In genomic region chr5:179805070-179805528, GRCh38 we compare ENCODE assay signal across 8 cellular contexts. TPM values are rescaled to one million over a fixed set of nuclear protein-coding genes. Genes with fewer than 3 reads are reported as not detected.
A peak's percentile ranks its signal among the peaks of the same experiment; 100 is the strongest.
DNase-seq lines count a peak whose midpoint lies in the region; ATAC-seq and TF ChIP-seq lines count a peak whose summit lies in the region.

No MANE protein-coding gene starts in this region.

- no peaks in the 10 kb centered on the region for H3K36me3 ChIP-seq in body of pancreas (replicated peaks in 1 of 2; ENCODE audit: insufficient read depth in 1 of 2, low read depth in 2 of 2)
- peaks cover 0 to 15% (median under 1%) of the 10 kb centered on the region in 3 donors for H3K36me3 ChIP-seq in tibial nerve

- H3K27me3 Mint-ChIP-seq in activated T-cell treated with anti-CD3 and anti-CD28 coated beads, Interleukin-2, amount 50 U/mL, for 24 hours, result no peaks in the 10 kb centered on the region

- H3K27me3 ChIP-seq in body of pancreas (no peaks in the 10 kb centered on the region), tibial nerve (no peaks in the 10 kb centered on the region)

- in situ Hi-C loops in GM13976 (cut with MboI; ENCODE audit: low sequenced_read_pairs, unreplicated experiment), result no loop called here

- H3K4me1 Mint-ChIP-seq in activated T-cell treated with anti-CD3 and anti-CD28 coated beads, Interleukin-2, amount 50 U/mL, for 24 hours (ENCODE audit: low read depth), result peaks cover 39% of the 10 kb centered on the region

- peak overlapping the region in 1 of 2 donors; percentile 72 for H3K4me3 ChIP-seq in body of pancreas
- H3K4me3 ChIP-seq in tibial nerve, result peak overlapping the region; percentile 62 to 87 (median 84)

- peaks cover 7% of the 10 kb centered on the region for H3K36me3 Mint-ChIP-seq in activated T-cell treated with anti-CD3 and anti-CD28 coated beads, Interleukin-2, amount 50 U/mL, for 24 hours (ENCODE audit: low read depth)

- ATAC-seq in body of pancreas (peak; percentile 2), left lobe of liver (peak; percentile 48)

- H3K9me3 Mint-ChIP-seq in activated T-cell treated with anti-CD3 and anti-CD28 coated beads, Interleukin-2, amount 50 U/mL, for 24 hours, result no peaks in the 10 kb centered on the region

- peak in 1 of 3 donors; percentile 5 for TF ChIP-seq POLR2A in body of pancreas (IDR thresholded peaks at IDR 0.05)
- TF ChIP-seq POLR2A in tibial nerve (IDR thresholded peaks at IDR 0.05), result no peak

- H3K4me3 Mint-ChIP-seq in activated T-cell treated with anti-CD3 and anti-CD28 coated beads, Interleukin-2, amount 50 U/mL, for 24 hours, result peak overlapping the region; percentile 83

- H3K9me3 ChIP-seq in body of pancreas, result no peaks in the 10 kb centered on the region
- no peaks in the 10 kb centered on the region for H3K9me3 ChIP-seq in tibial nerve

- H3K4me1 ChIP-seq in body of pancreas (peaks cover 52% of the 10 kb centered on the region), tibial nerve (peaks cover 0 to 54% (median 43%) of the 10 kb centered on the region in 4 donors)

- no peak for DNase-seq in activated T-cell treated with anti-CD3 and anti-CD28 coated beads, Interleukin-2, amount 50 U/mL, for 24 hours
- DNase-seq in activated T-cell treated with anti-CD3 and anti-CD28 coated beads for 4 hours (no peak), body of pancreas (peak in 2 of 4 donors; percentile 39 to 52), left lobe of liver (ENCODE audit: low spot score) (peak; percentile 90), tibial nerve (ENCODE audit: low spot score in 2 of 2) (no peak), NCI-H2196 (lab: John Stamatoyannopoulos, UW; ENCODE audit: unreplicated experiment) (no peak), GM13976 (ENCODE audit: low spot score) (no peak)
- DNase-seq in stimulated activated naive CD4-positive, alpha-beta T cell treated with Interleukin-2 at 50 U/mL for 16 hours (lab: John Stamatoyannopoulos, UW), result no peak

- peak overlapping the region; percentile 81 for H3K27ac Mint-ChIP-seq in activated T-cell treated with anti-CD3 and anti-CD28 coated beads, Interleukin-2, amount 50 U/mL, for 24 hours

- peak overlapping the region; percentile 85 to 95 (median 91) for H3K27ac ChIP-seq in body of pancreas
- peak overlapping the region; percentile 87 to 99 (median 98) for H3K27ac ChIP-seq in tibial nerve

- no peak for TF ChIP-seq EP300 in tibial nerve (IDR thresholded peaks at IDR 0.05)

- 13 to 20% methylated on average over 8 to 9 of the region's 9 CpGs for WGBS in body of pancreas, 2 donors
- 37 to 46% methylated on average over 8 to 9 of the region's 9 CpGs for WGBS in tibial nerve, 2 donors

- intact Hi-C loops in body of pancreas (cut with DNase I), result loop anchor here (10.0 kb wide), 1 partner anchor 100 kb away; the partner anchor contains the start of gene TBC1D9B

- TF ChIP-seq CTCF in body of pancreas (IDR thresholded peaks at IDR 0.05) (no peak), tibial nerve (IDR thresholded peaks at IDR 0.05) (no peak), GM13976 (IDR thresholded peaks at IDR 0.05; ENCODE audit: borderline replicate concordance, control extremely low read depth, extremely low read depth, insufficient read depth, missing control alignments) (no peak)

RNA-seq across cellular contexts. Expression of gene MGAT4B, which starts 1.6 kb away (rescaled TPM):
- total RNA-seq in body of pancreas (10 to 100 TPM; 89.0 to 90.0 TPM), left lobe of liver (192 TPM), tibial nerve (100 to 1,000 TPM in 1 of 4 donors, 10 to 100 TPM in 3; 52.7 to 153 (median 91.0) TPM)

RNA-seq across cellular contexts. Expression of gene LTC4S, which starts 11.3 kb away (rescaled TPM):
- 10 to 100 TPM; 10.6 to 16.2 TPM for total RNA-seq in body of pancreas
- total RNA-seq in left lobe of liver, result 2.6 TPM
- 10 to 100 TPM in 2 of 4 donors, 1 to 10 TPM in 2; 7.6 to 38.6 (median 18.4) TPM for total RNA-seq in tibial nerve

RNA-seq across cellular contexts. Expression of gene SQSTM1, which starts 15.6 kb away (rescaled TPM):
- total RNA-seq in body of pancreas (100 to 1,000 TPM; 249 to 606 TPM), left lobe of liver (361 TPM), tibial nerve (100 to 1,000 TPM; 408 to 463 (median 452) TPM)

RNA-seq across cellular contexts. Expression of gene MRNIP, which starts 53.5 kb away (rescaled TPM):
- total RNA-seq in body of pancreas, result 10 to 100 TPM; 23.4 to 34.8 TPM
- 12.8 TPM for total RNA-seq in left lobe of liver
- 10 to 100 TPM; 48.5 to 82.4 (median 63.2) TPM for total RNA-seq in tibial nerve
